Comparison of ENCODE assay signal across 21 cellular contexts in genomic region chr1:233600488-233600887, GRCh38. TPM values are rescaled to one million over a fixed set of nuclear protein-coding genes. Genes with fewer than 3 reads are reported as not detected.
DNase-seq lines count a peak whose midpoint lies in the region; TF ChIP-seq lines count a peak whose summit lies in the region.
"Had no signal": no experiment of that assay in that cellular context is flagged by ENCODE, and none has a peak within 500 bp of the region (broad histone marks: within the 10 kb centered on the region; RNA-seq: fewer than 3 reads in every experiment).

No MANE protein-coding gene starts in this region.

- H3K27ac ChIP-seq in KOPT-K1 (ENCODE audit: low read depth, low read length, poor library complexity, severe bottlenecking) = peak overlapping the region; percentile 89
- no peak overlapping the region for H3K27ac ChIP-seq in substantia nigra (ENCODE audit: low read depth, low read length, poor library complexity, severe bottlenecking)
- H3K27ac ChIP-seq: GM23248, HL-60 had no signal

- H3K9me3 Mint-ChIP-seq in T-helper 2 cell treated with Interferon-gamma antibody and Interleukin-4, amounts not matched to agents 5 μg/mL and 100 μg/mL, for 36 hours = peaks cover 17% of the 10 kb centered on the region
- peaks cover 25% of the 10 kb centered on the region for H3K9me3 Mint-ChIP-seq in activated T-helper 2 cell treated with anti-CD3 and anti-CD28 coated beads, Interferon-gamma antibody, Interleukin-2, Interleukin-4, amounts not matched to agents 10 μg/mL and 5 μg/mL and 100 μg/mL, durations not matched to agents 14 hours and 24 hours and 36 hours
- H3K9me3 Mint-ChIP-seq in nephron = peaks cover 9% of the 10 kb centered on the region

- H3K27ac Mint-ChIP-seq in T-helper 2 cell treated with Interferon-gamma antibody and Interleukin-4, amounts not matched to agents 5 μg/mL and 100 μg/mL, for 36 hours = peak overlapping the region; percentile 96
- peak overlapping the region; percentile 82 for H3K27ac Mint-ChIP-seq in activated T-helper 2 cell treated with anti-CD3 and anti-CD28 coated beads, Interferon-gamma antibody, Interleukin-2, Interleukin-4, amounts not matched to agents 10 μg/mL and 5 μg/mL and 100 μg/mL, durations not matched to agents 14 hours and 24 hours and 36 hours
- peak overlapping the region in 2 of 3 experiments; percentile 4 to 18 for H3K27ac Mint-ChIP-seq in nephron

- intact Hi-C loops in activated T-helper 2 cell treated with anti-CD3 and anti-CD28 coated beads, Interferon-gamma antibody, Interleukin-2, Interleukin-4, amounts not matched to agents 10 μg/mL and 5 μg/mL and 100 μg/mL, durations not matched to agents 14 hours and 24 hours and 36 hours (cut with micrococcal nuclease) = no loop called here

- peaks cover 17% of the 10 kb centered on the region for H3K9me3 ChIP-seq in KOPT-K1 (ENCODE audit: insufficient read depth, low read length, poor library complexity, severe bottlenecking)
- H3K9me3 ChIP-seq: BE2C, HAP-1 had no signal

- peaks cover 34% of the 10 kb centered on the region for H3K4me1 Mint-ChIP-seq in T-helper 2 cell treated with Interferon-gamma antibody and Interleukin-4, amounts not matched to agents 5 μg/mL and 100 μg/mL, for 36 hours (ENCODE audit: low read depth)
- peaks cover 39% of the 10 kb centered on the region for H3K4me1 Mint-ChIP-seq in activated T-helper 2 cell treated with anti-CD3 and anti-CD28 coated beads, Interferon-gamma antibody, Interleukin-2, Interleukin-4, amounts not matched to agents 10 μg/mL and 5 μg/mL and 100 μg/mL, durations not matched to agents 14 hours and 24 hours and 36 hours (ENCODE audit: low read depth)
- peaks cover 24% of the 10 kb centered on the region for H3K4me1 Mint-ChIP-seq in nephron

- no peaks in the 10 kb centered on the region for H3K36me3 ChIP-seq in KOPT-K1 (ENCODE audit: insufficient read depth, low read length)
- H3K36me3 ChIP-seq: BE2C, HAP-1 had no signal

- no peak for DNase-seq in T-helper 2 cell treated with Interferon-gamma antibody and Interleukin-4, amounts not matched to agents 5 μg/mL and 100 μg/mL, for 36 hours (ENCODE audit: low spot score)
- no peak for DNase-seq in T-helper 2 cell
- no peak for DNase-seq in activated T-helper 2 cell treated with anti-CD3 and anti-CD28 coated beads, Interferon-gamma antibody, Interleukin-2, Interleukin-4, amounts not matched to agents 10 μg/mL and 5 μg/mL and 100 μg/mL, durations not matched to agents 14 hours and 24 hours and 36 hours (ENCODE audit: low spot score)
- no peak for DNase-seq in substantia nigra (lab: John Stamatoyannopoulos, UW)
- DNase-seq in A172 (ENCODE audit: low spot score) = no peak
- DNase-seq: ACHN; BE2C; C1 segment of cervical spinal cord; CD4-positive, CD25-positive, alpha-beta regulatory T cell; CD8-positive, alpha-beta memory T cell; COR-L47; DMS 273 treated with DMSO at 0.1 percent for 48 hours; DMS53; DND-41; EL; GM23248 had no signal

- peaks cover 8% of the 10 kb centered on the region for H3K36me3 Mint-ChIP-seq in T-helper 2 cell treated with Interferon-gamma antibody and Interleukin-4, amounts not matched to agents 5 μg/mL and 100 μg/mL, for 36 hours (ENCODE audit: low read depth)
- peaks cover 9% of the 10 kb centered on the region for H3K36me3 Mint-ChIP-seq in activated T-helper 2 cell treated with anti-CD3 and anti-CD28 coated beads, Interferon-gamma antibody, Interleukin-2, Interleukin-4, amounts not matched to agents 10 μg/mL and 5 μg/mL and 100 μg/mL, durations not matched to agents 14 hours and 24 hours and 36 hours (ENCODE audit: low read depth)
- no peaks in the 10 kb centered on the region for H3K36me3 Mint-ChIP-seq in nephron (ENCODE audit: low read depth)
- H3K36me3 Mint-ChIP-seq: CD4-positive, CD25-positive, alpha-beta regulatory T cell; CD8-positive, alpha-beta memory T cell had no signal

- H3K27me3 Mint-ChIP-seq in T-helper 2 cell treated with Interferon-gamma antibody and Interleukin-4, amounts not matched to agents 5 μg/mL and 100 μg/mL, for 36 hours (ENCODE audit: low read depth) = peaks cover 5% of the 10 kb centered on the region
- peaks cover 8% of the 10 kb centered on the region for H3K27me3 Mint-ChIP-seq in activated T-helper 2 cell treated with anti-CD3 and anti-CD28 coated beads, Interferon-gamma antibody, Interleukin-2, Interleukin-4, amounts not matched to agents 10 μg/mL and 5 μg/mL and 100 μg/mL, durations not matched to agents 14 hours and 24 hours and 36 hours (ENCODE audit: low read depth)
- H3K27me3 Mint-ChIP-seq in nephron (ENCODE audit: low read depth) = peaks cover 4% of the 10 kb centered on the region

- no peak for TF ChIP-seq CTCF in nephron (IDR thresholded peaks at IDR 0.05; ENCODE audit: unreplicated experiment in 3 of 3)

- H3K4me3 Mint-ChIP-seq in T-helper 2 cell treated with Interferon-gamma antibody and Interleukin-4, amounts not matched to agents 5 μg/mL and 100 μg/mL, for 36 hours = peak overlapping the region; percentile 80
- peak overlapping the region; percentile 20 for H3K4me3 Mint-ChIP-seq in activated T-helper 2 cell treated with anti-CD3 and anti-CD28 coated beads, Interferon-gamma antibody, Interleukin-2, Interleukin-4, amounts not matched to agents 10 μg/mL and 5 μg/mL and 100 μg/mL, durations not matched to agents 14 hours and 24 hours and 36 hours (ENCODE audit: low read depth)
- H3K4me3 Mint-ChIP-seq in nephron = no peak overlapping the region
- H3K4me3 Mint-ChIP-seq: CD8-positive, alpha-beta memory T cell had no signal

RNA-seq across cellular contexts. Expression of gene KCNK1, which starts 13.4 kb away (rescaled TPM):
- total RNA-seq in activated T-helper 2 cell treated with anti-CD3 and anti-CD28 coated beads, Interferon-gamma antibody, Interleukin-2, Interleukin-4, amounts not matched to agents 10 μg/mL and 5 μg/mL and 100 μg/mL, durations not matched to agents 14 hours and 24 hours and 36 hours = 5.4 and 6.1 TPM in 2 replicates
- 3.5 and 4.3 TPM in 2 replicates for total RNA-seq in A172 (2014; rRNA removed; shearing (Covaris generic))
- total RNA-seq: G401 had no signal

Comparison
In these comparisons a context has a peak if more than half of its experiments do, and no peak if none do; other contexts are left out.
1. H3K27ac Mint-ChIP-seq: peak in every context shown above with its lines; median percentile 96 in T-helper 2 cell treated with Interferon-gamma antibody and Interleukin-4, amounts not matched to agents 5 μg/mL and 100 μg/mL, for 36 hours; 82 in activated T-helper 2 cell treated with anti-CD3 and anti-CD28 coated beads, Interferon-gamma antibody, Interleukin-2, Interleukin-4, amounts not matched to agents 10 μg/mL and 5 μg/mL and 100 μg/mL, durations not matched to agents 14 hours and 24 hours and 36 hours; 11 in nephron.
2. H3K4me3 Mint-ChIP-seq: peak in T-helper 2 cell treated with Interferon-gamma antibody and Interleukin-4, amounts not matched to agents 5 μg/mL and 100 μg/mL, for 36 hours (single experiment) and activated T-helper 2 cell treated with anti-CD3 and anti-CD28 coated beads, Interferon-gamma antibody, Interleukin-2, Interleukin-4, amounts not matched to agents 10 μg/mL and 5 μg/mL and 100 μg/mL, durations not matched to agents 14 hours and 24 hours and 36 hours (single experiment); none in nephron (0 of 3).